15 cellular contexts compared by ENCODE assay signal in genomic region chr18:13276530-13277520, GRCh38. TPM values are rescaled to one million over a fixed set of nuclear protein-coding genes. Genes with fewer than 3 reads are reported as not detected.
DNase-seq lines count a peak whose midpoint lies in the region; ATAC-seq and FAIRE-seq lines count a peak whose summit lies in the region.
"Had no signal": no experiment of that assay in that cellular context is flagged by ENCODE, and none has a peak within 500 bp of the region (broad histone marks: within the 10 kb centered on the region; RNA-seq: fewer than 3 reads in every experiment).

No MANE protein-coding gene starts in this region.

- peak in 1 of 2 donors; percentile 45 for ATAC-seq in activated T-cell treated with anti-CD3 and anti-CD28 coated beads, Interleukin-2, amount 50 U/mL, for 4 hours
- no peak for ATAC-seq in HG02970 (IDR thresholded peaks at IDR 0.05; ENCODE audit: low FRiP score, unreplicated experiment)
- ATAC-seq: heart right ventricle, left lung had no signal

- H3K4me3 ChIP-seq in effector memory CD4-positive, alpha-beta T cell (ENCODE audit: insufficient read depth, low read depth, low read length, poor library complexity, severe bottlenecking), result no peak overlapping the region
- H3K4me3 ChIP-seq: heart right ventricle, left lung had no signal

- H3K4me3 Mint-ChIP-seq in activated naive CD4-positive, alpha-beta T cell treated with anti-CD3 and anti-CD28 coated beads, Interleukin-2, amount 10 ng/mL, durations not matched to agents 7 days and 5 days, result no peak overlapping the region
- no peak overlapping the region for H3K4me3 Mint-ChIP-seq in activated naive CD4-positive, alpha-beta T cell treated with anti-CD3 and anti-CD28 coated beads for 36 hours
- H3K4me3 Mint-ChIP-seq in activated T-cell treated with anti-CD3 and anti-CD28 coated beads, Interleukin-2, amount 50 U/mL, for 4 hours, result peak overlapping the region; percentile 65
- peak overlapping the region; percentile 41 for H3K4me3 Mint-ChIP-seq in stimulated activated naive CD8-positive, alpha-beta T cell treated with anti-CD3 and anti-CD28 coated beads, Interleukin-15, Interleukin-2, amounts not matched to agents 100 ng/mL and 50 ng/mL, for 24 hours

- peaks cover 3% of the 10 kb centered on the region for H3K9me3 Mint-ChIP-seq in activated naive CD4-positive, alpha-beta T cell treated with anti-CD3 and anti-CD28 coated beads, Interleukin-2, amount 10 ng/mL, durations not matched to agents 7 days and 5 days
- no peaks in the 10 kb centered on the region for H3K9me3 Mint-ChIP-seq in activated naive CD4-positive, alpha-beta T cell treated with anti-CD3 and anti-CD28 coated beads for 36 hours
- H3K9me3 Mint-ChIP-seq in activated T-cell treated with anti-CD3 and anti-CD28 coated beads, Interleukin-2, amount 50 U/mL, for 4 hours, result no peaks in the 10 kb centered on the region
- H3K9me3 Mint-ChIP-seq in stimulated activated naive CD8-positive, alpha-beta T cell treated with anti-CD3 and anti-CD28 coated beads, Interleukin-15, Interleukin-2, amounts not matched to agents 100 ng/mL and 50 ng/mL, for 24 hours, result no peaks in the 10 kb centered on the region

- no peaks in the 10 kb centered on the region for H3K27me3 Mint-ChIP-seq in activated naive CD4-positive, alpha-beta T cell treated with anti-CD3 and anti-CD28 coated beads, Interleukin-2, amount 10 ng/mL, durations not matched to agents 7 days and 5 days
- no peaks in the 10 kb centered on the region for H3K27me3 Mint-ChIP-seq in activated naive CD4-positive, alpha-beta T cell treated with anti-CD3 and anti-CD28 coated beads for 36 hours (ENCODE audit: low read depth)
- peaks cover 2% of the 10 kb centered on the region for H3K27me3 Mint-ChIP-seq in activated T-cell treated with anti-CD3 and anti-CD28 coated beads, Interleukin-2, amount 50 U/mL, for 4 hours (ENCODE audit: low read depth)
- no peaks in the 10 kb centered on the region for H3K27me3 Mint-ChIP-seq in stimulated activated naive CD8-positive, alpha-beta T cell treated with anti-CD3 and anti-CD28 coated beads, Interleukin-15, Interleukin-2, amounts not matched to agents 100 ng/mL and 50 ng/mL, for 24 hours

- peak overlapping the region; percentile 45 for H3K27ac Mint-ChIP-seq in activated naive CD4-positive, alpha-beta T cell treated with anti-CD3 and anti-CD28 coated beads, Interleukin-2, amount 10 ng/mL, durations not matched to agents 7 days and 5 days
- H3K27ac Mint-ChIP-seq in activated naive CD4-positive, alpha-beta T cell treated with anti-CD3 and anti-CD28 coated beads for 36 hours, result no peak overlapping the region
- peak overlapping the region; percentile 50 for H3K27ac Mint-ChIP-seq in stimulated activated naive CD8-positive, alpha-beta T cell treated with anti-CD3 and anti-CD28 coated beads, Interleukin-15, Interleukin-2, amounts not matched to agents 100 ng/mL and 50 ng/mL, for 24 hours

- FAIRE-seq in frontal cortex (lab: Jason Lieb, UNC), result no peak
- FAIRE-seq: endometrium, GM12891 had no signal

- CTCF ChIA-PET in activated naive CD4-positive, alpha-beta T cell treated with anti-CD3 and anti-CD28 coated beads, Interleukin-2, amount 10 ng/mL, durations not matched to agents 7 days and 5 days (lab: Charles Lee), result interaction anchor here (3.9 kb wide), 1 partner anchor 60 kb away, joined by 13 read pairs; no protein-coding TSS in a partner anchor
- CTCF ChIA-PET in activated naive CD4-positive, alpha-beta T cell treated with anti-CD3 and anti-CD28 coated beads for 36 hours (lab: Charles Lee), result interaction anchor here (0.8 to 1.1 kb wide), 2 partner anchors 14 to 389 kb away, joined by 3 read pairs; no protein-coding TSS in a partner anchor

- no peaks in the 10 kb centered on the region for H3K9me3 ChIP-seq in effector memory CD4-positive, alpha-beta T cell (ENCODE audit: control insufficient read depth, low read length)
- H3K9me3 ChIP-seq: heart right ventricle, left lung had no signal

- DNase-seq in activated naive CD4-positive, alpha-beta T cell treated with anti-CD3 and anti-CD28 coated beads, Interleukin-2, amount 10 ng/mL, durations not matched to agents 7 days and 5 days, result no peak
- no peak for DNase-seq in activated naive CD4-positive, alpha-beta T cell treated with anti-CD3 and anti-CD28 coated beads for 36 hours
- DNase-seq in activated T-cell treated with anti-CD3 and anti-CD28 coated beads, Interleukin-2, amount 50 U/mL, for 4 hours, result no peak
- DNase-seq in effector memory CD4-positive, alpha-beta T cell, result peak in 2 of 3 donors; percentile 28 to 38
- DNase-seq in SHP77 (lab: John Stamatoyannopoulos, UW) (no peak), frontal cortex (ENCODE audit: low spot score in 2 of 2) (no peak)
- DNase-seq: DND-41, heart right ventricle, left lung, NCI-H1694 treated with DMSO at 0.1 percent for 48 hours had no signal

- peaks cover 20% of the 10 kb centered on the region for H3K36me3 Mint-ChIP-seq in activated naive CD4-positive, alpha-beta T cell treated with anti-CD3 and anti-CD28 coated beads, Interleukin-2, amount 10 ng/mL, durations not matched to agents 7 days and 5 days
- no peaks in the 10 kb centered on the region for H3K36me3 Mint-ChIP-seq in activated naive CD4-positive, alpha-beta T cell treated with anti-CD3 and anti-CD28 coated beads for 36 hours (ENCODE audit: low read depth)
- H3K36me3 Mint-ChIP-seq in activated T-cell treated with anti-CD3 and anti-CD28 coated beads, Interleukin-2, amount 50 U/mL, for 4 hours (ENCODE audit: insufficient read depth), result peaks cover under 1% of the 10 kb centered on the region
- H3K36me3 Mint-ChIP-seq in stimulated activated naive CD8-positive, alpha-beta T cell treated with anti-CD3 and anti-CD28 coated beads, Interleukin-15, Interleukin-2, amounts not matched to agents 100 ng/mL and 50 ng/mL, for 24 hours (ENCODE audit: low read depth), result peaks cover 3% of the 10 kb centered on the region

- peak overlapping the region; percentile 61 for H3K27ac ChIP-seq in effector memory CD4-positive, alpha-beta T cell (ENCODE audit: insufficient read depth, low read length, poor library complexity, severe bottlenecking)
- H3K27ac ChIP-seq: KMS-11, left lung had no signal

- H3K36me3 ChIP-seq in effector memory CD4-positive, alpha-beta T cell (ENCODE audit: control insufficient read depth, insufficient read depth, low read length), result no peaks in the 10 kb centered on the region
- H3K36me3 ChIP-seq: left lung had no signal

- peaks cover 77% of the 10 kb centered on the region for H3K4me1 Mint-ChIP-seq in activated naive CD4-positive, alpha-beta T cell treated with anti-CD3 and anti-CD28 coated beads, Interleukin-2, amount 10 ng/mL, durations not matched to agents 7 days and 5 days
- H3K4me1 Mint-ChIP-seq in activated naive CD4-positive, alpha-beta T cell treated with anti-CD3 and anti-CD28 coated beads for 36 hours (ENCODE audit: low read depth), result peaks cover 74% of the 10 kb centered on the region
- peaks cover 74% of the 10 kb centered on the region for H3K4me1 Mint-ChIP-seq in activated T-cell treated with anti-CD3 and anti-CD28 coated beads, Interleukin-2, amount 50 U/mL, for 4 hours (ENCODE audit: low read depth)
- peaks cover 80% of the 10 kb centered on the region for H3K4me1 Mint-ChIP-seq in stimulated activated naive CD8-positive, alpha-beta T cell treated with anti-CD3 and anti-CD28 coated beads, Interleukin-15, Interleukin-2, amounts not matched to agents 100 ng/mL and 50 ng/mL, for 24 hours (ENCODE audit: low read depth)

- no peaks in the 10 kb centered on the region for H3K27me3 ChIP-seq in effector memory CD4-positive, alpha-beta T cell (replicated peaks; ENCODE audit: control insufficient read depth, insufficient read depth, low read length, poor library complexity, severe bottlenecking)
- H3K27me3 ChIP-seq: heart right ventricle, left lung had no signal

- H3K4me1 ChIP-seq in effector memory CD4-positive, alpha-beta T cell (ENCODE audit: control insufficient read depth, insufficient read depth, low read length, poor library complexity, severe bottlenecking), result peaks cover 45% of the 10 kb centered on the region
- H3K4me1 ChIP-seq: left lung had no signal

- intact Hi-C loops in activated naive CD4-positive, alpha-beta T cell treated with anti-CD3 and anti-CD28 coated beads for 36 hours (cut with micrococcal nuclease), result no loop called here

RNA-seq across cellular contexts. Expression of gene LDLRAD4, which starts 58.3 kb away (rescaled TPM):
- total RNA-seq in activated naive CD4-positive, alpha-beta T cell treated with anti-CD3 and anti-CD28 coated beads for 36 hours, result 10 to 100 TPM; 19.4 to 21.3 TPM
- total RNA-seq in activated T-cell treated with anti-CD3 and anti-CD28 coated beads, Interleukin-2, amount 50 U/mL, for 4 hours, result 10 to 100 TPM; 17.5 to 20.4 (median 18.3) TPM
- 60.7 TPM for total RNA-seq in frontal cortex

Comparison
In these comparisons a context has a peak if more than half of its experiments do, and no peak if none do; other contexts are left out.
1. DNase-seq: peak in effector memory CD4-positive, alpha-beta T cell (2 of 3); none in activated naive CD4-positive, alpha-beta T cell treated with anti-CD3 and anti-CD28 coated beads, Interleukin-2, amount 10 ng/mL, durations not matched to agents 7 days and 5 days (single experiment), activated naive CD4-positive, alpha-beta T cell treated with anti-CD3 and anti-CD28 coated beads for 36 hours (single experiment), activated T-cell treated with anti-CD3 and anti-CD28 coated beads, Interleukin-2, amount 50 U/mL, for 4 hours (single experiment), SHP77 (0 of 2) and frontal cortex (0 of 2).
2. H3K4me3 Mint-ChIP-seq: peak in activated T-cell treated with anti-CD3 and anti-CD28 coated beads, Interleukin-2, amount 50 U/mL, for 4 hours (single experiment) and stimulated activated naive CD8-positive, alpha-beta T cell treated with anti-CD3 and anti-CD28 coated beads, Interleukin-15, Interleukin-2, amounts not matched to agents 100 ng/mL and 50 ng/mL, for 24 hours (single experiment); none in activated naive CD4-positive, alpha-beta T cell treated with anti-CD3 and anti-CD28 coated beads, Interleukin-2, amount 10 ng/mL, durations not matched to agents 7 days and 5 days (single experiment) and activated naive CD4-positive, alpha-beta T cell treated with anti-CD3 and anti-CD28 coated beads for 36 hours (single experiment).